ENCODE assay signal across 21 cellular contexts in the genomic region with DNA sequence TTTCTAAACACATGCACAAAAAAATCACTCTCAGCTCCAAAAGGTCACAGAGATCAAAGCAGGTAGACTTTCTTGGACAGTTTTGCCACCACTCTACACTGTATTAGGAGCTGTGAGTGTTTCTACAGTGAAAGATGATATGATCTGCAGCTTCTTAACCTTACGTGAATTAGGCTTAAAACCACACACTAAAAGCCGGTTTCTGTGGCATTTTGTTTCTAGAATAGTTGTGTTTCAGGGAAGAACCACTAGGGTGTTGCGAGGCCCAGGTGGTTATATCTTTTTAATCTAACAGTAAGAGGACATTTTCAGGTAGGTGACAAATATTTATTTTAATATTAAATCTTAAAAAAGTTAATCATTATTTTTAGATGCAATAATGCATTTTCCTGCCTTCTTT.
DNase-seq lines count a peak whose midpoint lies in the region; FAIRE-seq and TF ChIP-seq lines count a peak whose summit lies in the region.
"Had no signal": no experiment of that assay in that cellular context is flagged by ENCODE, and none has a peak within 500 bp of the region (broad histone marks: within the 10 kb centered on the region; RNA-seq: fewer than 3 reads in every experiment).

No MANE protein-coding gene starts in this region.

- no peak overlapping the region for H2BK15ac ChIP-seq in H9 (ENCODE audit: low read depth, low read length)

- H3K4me3 ChIP-seq in KMS-11 (IDR thresholded peaks at IDR 0.05; ENCODE audit: insufficient read depth, low read depth, low read length) = no peak overlapping the region
- no peak overlapping the region for H3K4me3 ChIP-seq in Peyer's patch
- no peak overlapping the region for H3K4me3 ChIP-seq in colonic mucosa
- H3K4me3 ChIP-seq: right lobe of liver, upper lobe of left lung had no signal

- H3K56ac ChIP-seq in H9 (ENCODE audit: insufficient read length, low read depth, low read length) = no peak overlapping the region

- intact Hi-C loops in activated T-helper 1 cell treated with anti-CD3 and anti-CD28 coated beads, Interleukin-12 subunit alpha, Interleukin-12 subunit beta, Interleukin-2, Interleukin-4 antibody, amounts not matched to agents 30 ng/mL and 10 ng/mL and 1 ng/mL, durations not matched to agents 14 hours and 24 hours and 36 hours (cut with micrococcal nuclease) = loop anchor here (2.0 kb wide), 1 partner anchor 46 kb away; no protein-coding TSS in a partner anchor
- intact Hi-C loops in colonic mucosa (cut with DNase I) = no loop called here

- H3K27me3 ChIP-seq in H9 (ENCODE audit: insufficient read depth, low read length) = no peaks in the 10 kb centered on the region
- no peaks in the 10 kb centered on the region for H3K27me3 ChIP-seq in KMS-11 (ENCODE audit: insufficient read depth, low read depth)
- no peaks in the 10 kb centered on the region for H3K27me3 ChIP-seq in Peyer's patch
- no peaks in the 10 kb centered on the region for H3K27me3 ChIP-seq in colonic mucosa
- H3K27me3 ChIP-seq: brain microvascular endothelial cell, right lobe of liver, upper lobe of left lung had no signal

- H3K4me3 Mint-ChIP-seq in H9 = no peak overlapping the region
- no peak overlapping the region for H3K4me3 Mint-ChIP-seq in activated T-helper 1 cell treated with anti-CD3 and anti-CD28 coated beads, Interleukin-12 subunit alpha, Interleukin-12 subunit beta, Interleukin-2, Interleukin-4 antibody, amounts not matched to agents 30 ng/mL and 10 ng/mL and 1 ng/mL, durations not matched to agents 14 hours and 24 hours and 36 hours
- H3K4me3 Mint-ChIP-seq in neural crest cell = no peak overlapping the region
- H3K4me3 Mint-ChIP-seq: activated T-cell treated with anti-CD3 and anti-CD28 coated beads, Interleukin-2, amount 50 U/mL, for 4 hours; stimulated activated naive CD8-positive, alpha-beta T cell treated with anti-CD3 and anti-CD28 coated beads, Interleukin-15, Interleukin-2, amounts not matched to agents 100 ng/mL and 50 ng/mL, for 24 hours had no signal

- no peaks in the 10 kb centered on the region for H3K36me3 ChIP-seq in KMS-11 (ENCODE audit: insufficient read depth)
- H3K36me3 ChIP-seq in Peyer's patch = no peaks in the 10 kb centered on the region
- H3K36me3 ChIP-seq in colonic mucosa = no peaks in the 10 kb centered on the region
- H3K36me3 ChIP-seq: brain microvascular endothelial cell, right lobe of liver, upper lobe of left lung had no signal

- TF ChIP-seq POLR2A in Peyer's patch (IDR thresholded peaks at IDR 0.05) = no peak

- H3K9ac ChIP-seq in H9 (ENCODE audit: extremely low read depth, insufficient read length, low read length) (no peak overlapping the region), KMS-11 (no peak overlapping the region), colonic mucosa (ENCODE audit: low read depth in 2 of 2, low read length in 2 of 2) (no peak overlapping the region)

- H3K9me3 Mint-ChIP-seq in H9 (peaks cover 0 to under 1% of the 10 kb centered on the region in 2 experiments; a peak in 1 of 5 replicates), neural crest cell (peaks cover 7% of the 10 kb centered on the region)
- H3K9me3 Mint-ChIP-seq in activated T-helper 1 cell treated with anti-CD3 and anti-CD28 coated beads, Interleukin-12 subunit alpha, Interleukin-12 subunit beta, Interleukin-2, Interleukin-4 antibody, amounts not matched to agents 30 ng/mL and 10 ng/mL and 1 ng/mL, durations not matched to agents 14 hours and 24 hours and 36 hours = peaks cover 30% of the 10 kb centered on the region

- H4K20me1 ChIP-seq in H9 (ENCODE audit: control insufficient read depth, insufficient read depth, insufficient read length) = no peaks in the 10 kb centered on the region
- H4K20me1 ChIP-seq in KMS-11 (ENCODE audit: insufficient read depth) = no peaks in the 10 kb centered on the region

- no peaks in the 10 kb centered on the region for H3K23me2 ChIP-seq in H9 (ENCODE audit: insufficient read length, low read depth, low read length, poor library complexity, severe bottlenecking)

- H3K27ac Mint-ChIP-seq in H9 (no peak overlapping the region), neural crest cell (ENCODE audit: unreplicated experiment) (no peak overlapping the region)
- no peak overlapping the region for H3K27ac Mint-ChIP-seq in activated T-helper 1 cell treated with anti-CD3 and anti-CD28 coated beads, Interleukin-12 subunit alpha, Interleukin-12 subunit beta, Interleukin-2, Interleukin-4 antibody, amounts not matched to agents 30 ng/mL and 10 ng/mL and 1 ng/mL, durations not matched to agents 14 hours and 24 hours and 36 hours
- H3K27ac Mint-ChIP-seq: stimulated activated naive CD8-positive, alpha-beta T cell treated with anti-CD3 and anti-CD28 coated beads, Interleukin-15, Interleukin-2, amounts not matched to agents 100 ng/mL and 50 ng/mL, for 24 hours had no signal

- H3K9me3 ChIP-seq in H9 (ENCODE audit: control insufficient read depth, low read depth, low read length) (no peaks in the 10 kb centered on the region), Peyer's patch (no peaks in the 10 kb centered on the region), colonic mucosa (no peaks in the 10 kb centered on the region)
- H3K9me3 ChIP-seq: right lobe of liver, upper lobe of left lung had no signal

- no peak overlapping the region for H3K23ac ChIP-seq in H9 (ENCODE audit: insufficient read length, low read depth, low read length)

- no peak overlapping the region for H3T11ph ChIP-seq in H9 (ENCODE audit: low read length)

- no peak overlapping the region for H4K5ac ChIP-seq in H9 (ENCODE audit: insufficient read length, low read depth, low read length)

- no peaks in the 10 kb centered on the region for H3K36me3 Mint-ChIP-seq in H9 (ENCODE audit: insufficient read depth in 1 of 3, low read depth in 3 of 3)
- H3K36me3 Mint-ChIP-seq in activated T-helper 1 cell treated with anti-CD3 and anti-CD28 coated beads, Interleukin-12 subunit alpha, Interleukin-12 subunit beta, Interleukin-2, Interleukin-4 antibody, amounts not matched to agents 30 ng/mL and 10 ng/mL and 1 ng/mL, durations not matched to agents 14 hours and 24 hours and 36 hours (ENCODE audit: low read depth) = peaks cover 6% of the 10 kb centered on the region
- peaks cover 3% of the 10 kb centered on the region for H3K36me3 Mint-ChIP-seq in neural crest cell (ENCODE audit: low read depth)

- no peak overlapping the region for H3K4ac ChIP-seq in H9 (ENCODE audit: low read depth, low read length)

- no peak for FAIRE-seq in urothelium cell line (lab: Jason Lieb, UNC)
- FAIRE-seq: endothelial cell of umbilical vein, islet of Langerhans had no signal

- H3K18ac ChIP-seq in H9 (ENCODE audit: insufficient read length, low read depth, low read length) = no peak overlapping the region

- H2BK120ac ChIP-seq in H9 (ENCODE audit: low read depth, low read length, poor library complexity, severe bottlenecking) = no peak overlapping the region

- H3K4me1 Mint-ChIP-seq in H9 (peaks cover 3 to 4% of the 10 kb centered on the region in 2 experiments; a peak in 1 of 4 replicates), neural crest cell (no peaks in the 10 kb centered on the region)
- peaks cover 50% of the 10 kb centered on the region for H3K4me1 Mint-ChIP-seq in activated T-helper 1 cell treated with anti-CD3 and anti-CD28 coated beads, Interleukin-12 subunit alpha, Interleukin-12 subunit beta, Interleukin-2, Interleukin-4 antibody, amounts not matched to agents 30 ng/mL and 10 ng/mL and 1 ng/mL, durations not matched to agents 14 hours and 24 hours and 36 hours (ENCODE audit: low read depth)

- H3K4me2 ChIP-seq in H9 (ENCODE audit: insufficient read depth, insufficient read length, low read length) (no peak overlapping the region), KMS-11 (peak overlapping the region; percentile 29; the same call in 1 of the 2 replicates)

- no peaks in the 10 kb centered on the region for H3K79me1 ChIP-seq in H9 (ENCODE audit: insufficient read depth, low read depth, low read length, poor library complexity, severe bottlenecking)

- H3K4me1 ChIP-seq in H9 (ENCODE audit: insufficient read depth, low read length) (no peaks in the 10 kb centered on the region), KMS-11 (ENCODE audit: low read depth, poor library complexity, severe bottlenecking) (peaks cover 21% of the 10 kb centered on the region), Peyer's patch (no peaks in the 10 kb centered on the region), colonic mucosa (no peaks in the 10 kb centered on the region)
- H3K4me1 ChIP-seq: right lobe of liver, upper lobe of left lung had no signal

- no peak overlapping the region for H2AK5ac ChIP-seq in H9 (ENCODE audit: insufficient read length, low read length)

- H2BK12ac ChIP-seq in H9 (ENCODE audit: insufficient read length, low read depth, low read length) = no peak overlapping the region

- no peak overlapping the region for H2BK20ac ChIP-seq in H9 (ENCODE audit: low read depth, low read length, poor library complexity, severe bottlenecking)

- no peak overlapping the region for H2AFZ ChIP-seq in H9 (ENCODE audit: low read length)
- no peak overlapping the region for H2AFZ ChIP-seq in KMS-11 (ENCODE audit: low read depth)

- no peak overlapping the region for H4K8ac ChIP-seq in H9 (replicated peaks; ENCODE audit: insufficient read length, low read depth, low read length)

- H3K27ac ChIP-seq in H9 (ENCODE audit: insufficient read length, low read depth, low read length) (no peak overlapping the region), KMS-11 (no peak overlapping the region), Peyer's patch (no peak overlapping the region), colonic mucosa (no peak overlapping the region)
- H3K27ac ChIP-seq: right lobe of liver, upper lobe of left lung had no signal

- H3K79me2 ChIP-seq in H9 (ENCODE audit: insufficient read depth, low read length) (no peaks in the 10 kb centered on the region), KMS-11 (ENCODE audit: insufficient read depth, low read depth) (no peaks in the 10 kb centered on the region)

- DNase-seq in H9 (no peak), neural crest cell (ENCODE audit: low read depth, low spot score) (no peak), urothelium cell line (ENCODE audit: low spot score) (no peak), NCI-H187 (lab: John Stamatoyannopoulos, UW) (no peak), Peyer's patch (no peak), colonic mucosa (no peak)
- peak; percentile 1 for DNase-seq in activated T-helper 1 cell treated with anti-CD3 and anti-CD28 coated beads, Interleukin-12 subunit alpha, Interleukin-12 subunit beta, Interleukin-2, Interleukin-4 antibody, amounts not matched to agents 30 ng/mL and 10 ng/mL and 1 ng/mL, durations not matched to agents 14 hours and 24 hours and 36 hours (ENCODE audit: low spot score)
- DNase-seq: activated CD4-positive, alpha-beta T cell treated with anti-CD3 and anti-CD28 coated beads, Interleukin-2, amount 50 U/mL, for 48 hours; activated T-cell treated with anti-CD3 and anti-CD28 coated beads, Interleukin-2, amount 50 U/mL, for 4 hours; brain microvascular endothelial cell; cortex of kidney; hippocampal formation; NCI-H1930; NCI-H446 treated with DMSO at 0.1 percent for 48 hours; right lobe of liver; SW 1271; upper lobe of left lung had no signal

- H3K14ac ChIP-seq in H9 (ENCODE audit: insufficient read depth, low read length) = no peak overlapping the region

- TF ChIP-seq CTCF in H9 (conservative IDR thresholded peaks at IDR 0.05) = peak; percentile 48
- no peak for TF ChIP-seq CTCF in KMS-11 (conservative IDR thresholded peaks at IDR 0.05; ENCODE audit: low read depth, low read length)
- peak; percentile 45 for TF ChIP-seq CTCF in neural crest cell (conservative IDR thresholded peaks at IDR 0.05)
- TF ChIP-seq CTCF in Peyer's patch (IDR thresholded peaks at IDR 0.05) = no peak
- no peak for TF ChIP-seq CTCF in colonic mucosa (IDR thresholded peaks at IDR 0.05)

- no CpG with 5 or more reads among the region's 3 CpGs for WGBS in H9 (ENCODE audit: extremely low coverage, insufficient read length, low lambda C conversion rate)

- no peak overlapping the region for H4K91ac ChIP-seq in H9 (ENCODE audit: insufficient read length, low read depth, low read length)

- H3K27me3 Mint-ChIP-seq in H9 (ENCODE audit: low read depth) = no peaks in the 10 kb centered on the region
- H3K27me3 Mint-ChIP-seq in activated T-helper 1 cell treated with anti-CD3 and anti-CD28 coated beads, Interleukin-12 subunit alpha, Interleukin-12 subunit beta, Interleukin-2, Interleukin-4 antibody, amounts not matched to agents 30 ng/mL and 10 ng/mL and 1 ng/mL, durations not matched to agents 14 hours and 24 hours and 36 hours (ENCODE audit: insufficient read depth) = no peaks in the 10 kb centered on the region
- H3K27me3 Mint-ChIP-seq in neural crest cell (ENCODE audit: low read depth) = no peaks in the 10 kb centered on the region
- H3K27me3 Mint-ChIP-seq: stimulated activated naive CD8-positive, alpha-beta T cell treated with anti-CD3 and anti-CD28 coated beads, Interleukin-15, Interleukin-2, amounts not matched to agents 100 ng/mL and 50 ng/mL, for 24 hours had no signal

- H2BK5ac ChIP-seq in H9 (ENCODE audit: insufficient read length, low read length) = no peak overlapping the region

Comparison
In these comparisons a context has a peak if more than half of its experiments do, and no peak if none do; other contexts are left out.
1. CTCF ChIP-seq: peak in H9 (single experiment) and neural crest cell (single experiment); none in KMS-11 (single experiment), Peyer's patch (0 of 6) and colonic mucosa (single experiment).